In the genomic region with DNA sequence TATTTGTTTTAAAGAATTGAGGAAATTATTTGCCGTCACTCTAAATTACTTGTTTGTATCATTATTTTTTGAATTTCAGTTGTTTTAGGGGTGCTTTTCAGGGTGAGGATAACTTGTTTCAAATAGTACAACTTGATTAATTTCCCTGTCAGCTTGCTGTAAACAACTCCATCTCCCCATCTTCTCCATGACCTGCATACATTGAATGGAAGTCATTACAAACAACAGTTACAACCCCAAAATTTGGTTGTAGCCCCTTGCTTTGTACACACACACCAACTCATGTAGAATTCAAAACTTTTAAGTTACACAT, we compare ENCODE assay signal across 9 cellular contexts. TPM values are rescaled to one million over a fixed set of nuclear protein-coding genes. Genes with fewer than 3 reads are reported as not detected.
DNase-seq lines count a peak whose midpoint lies in the region; ATAC-seq, FAIRE-seq and TF ChIP-seq lines count a peak whose summit lies in the region.
"Had no signal": no experiment of that assay in that cellular context is flagged by ENCODE, and none has a peak within 500 bp of the region (broad histone marks: within the 10 kb centered on the region; RNA-seq: fewer than 3 reads in every experiment).

No MANE protein-coding gene starts in this region.

- ATAC-seq in GM21360 (IDR thresholded peaks at IDR 0.05; ENCODE audit: unreplicated experiment) (no peak), HG03097 (IDR thresholded peaks at IDR 0.05; ENCODE audit: low FRiP score, unreplicated experiment) (no peak)

- FAIRE-seq in H1 (lab: Jason Lieb, UNC): no peak

- peaks cover 0 to 2% of the 10 kb centered on the region in 2 experiments for H4K20me1 ChIP-seq in H1 (replicated peaks in 1 of 2; ENCODE audit: control insufficient read depth in 1 of 2, insufficient read depth in 2 of 2, low read length in 2 of 2)

- 0 out of 2 replicates have a peak, but pooled peaks cover 4% of the 10 kb centered on the region for H3K23me2 ChIP-seq in H1 (ENCODE audit: low read depth, low read length)

- no peaks in the 10 kb centered on the region for H3K27me3 ChIP-seq in H1 (replicated peaks in 1 of 4; ENCODE audit: control insufficient read depth in 3 of 4, extremely low read depth in 1 of 4, insufficient read depth in 3 of 4, low read length in 3 of 4)

- no peaks in the 10 kb centered on the region for H3K9me3 Mint-ChIP-seq in progenitor cell of endocrine pancreas (ENCODE audit: low read depth)

- no peak overlapping the region for H3K23ac ChIP-seq in H1 (ENCODE audit: insufficient read length)

- TF ChIP-seq RAD21 in H1 (IDR thresholded peaks at IDR 0.05 in 1 of 2, conservative IDR thresholded peaks at IDR 0.05 in 1 of 2; ENCODE audit: low read depth in 2 of 2, low read length in 2 of 2): no peak

- peaks cover 14% of the 10 kb centered on the region for H3K36me3 Mint-ChIP-seq in progenitor cell of endocrine pancreas (ENCODE audit: insufficient read depth)

- no peak for TF ChIP-seq CTCF in NB4 (IDR thresholded peaks at IDR 0.05; ENCODE audit: low read depth, low read length)
- no peak for TF ChIP-seq CTCF in H1 (IDR thresholded peaks at IDR 0.05; ENCODE audit: control extremely low read depth in 1 of 3, insufficient read depth in 1 of 3, low read depth in 1 of 3, low read length in 3 of 3)
- TF ChIP-seq CTCF in progenitor cell of endocrine pancreas (IDR thresholded peaks at IDR 0.05; ENCODE audit: unreplicated experiment): no peak

- CTCF ChIA-PET in H1 (lab: Charles Lee; ENCODE audit: partially characterized antibody): interaction anchor here (1.8 kb wide), 1 partner anchor 30 kb away, joined by 4 read pairs; no protein-coding TSS in a partner anchor

- no peak overlapping the region for H2BK20ac ChIP-seq in H1 (ENCODE audit: low read length)

- H3K79me2 ChIP-seq in H1 (ENCODE audit: control insufficient read depth in 1 of 2, insufficient read depth in 2 of 2, low read length in 2 of 2): peaks cover 0 to 60% of the 10 kb centered on the region in 2 experiments; a peak in 3 of 4 replicates

- H2AFZ ChIP-seq in H1 (ENCODE audit: low read length): no peak overlapping the region

- no peak overlapping the region for H4K5ac ChIP-seq in H1 (ENCODE audit: insufficient read length, low read depth, low read length)

- H3K4me3 Mint-ChIP-seq in progenitor cell of endocrine pancreas (ENCODE audit: low read depth): peak overlapping the region; percentile 92

- H2BK15ac ChIP-seq in H1 (ENCODE audit: low read length): no peak overlapping the region

- H4K91ac ChIP-seq in H1 (replicated peaks; ENCODE audit: insufficient read length, low read length): no peak overlapping the region

- TF ChIP-seq POLR2A in NB4 (IDR thresholded peaks at IDR 0.05; ENCODE audit: extremely low read depth, insufficient read length) (no peak), H1 (IDR thresholded peaks at IDR 0.05; ENCODE audit: control extremely low read depth in 1 of 2, low read depth in 2 of 2, low read length in 2 of 2) (no peak)

- no peak overlapping the region for H2BK5ac ChIP-seq in H1 (ENCODE audit: low read depth, low read length)

- no peak overlapping the region for H3K56ac ChIP-seq in H1 (replicated peaks; ENCODE audit: insufficient read length, low read depth, low read length)

- H3K4me3 ChIP-seq in NB4 (ENCODE audit: low read depth, low read length): peak overlapping the region; percentile 98
- peak overlapping the region in 2 of 4 experiments; percentile 72 to 82; a peak in 3 of 8 replicates for H3K4me3 ChIP-seq in H1 (ENCODE audit: extremely low read depth in 1 of 4, insufficient read depth in 2 of 4, low read depth in 3 of 4, low read length in 4 of 4)

- no peak overlapping the region for H3K18ac ChIP-seq in H1 (ENCODE audit: extremely low read depth, low read length)

- no peak overlapping the region for H2BK12ac ChIP-seq in H1 (ENCODE audit: low read depth, low read length)

- no peak overlapping the region for H2BK120ac ChIP-seq in H1 (replicated peaks; ENCODE audit: low read depth, low read length)

- no peak overlapping the region for H3K27ac ChIP-seq in H1 (ENCODE audit: low read depth, low read length)

- 89% methylated on average over 1 of the region's 1 CpG; no CpG with 5 or more reads in 1 of the 2 experiments for WGBS in H1 (ENCODE audit: extremely low coverage in 1 of 2, insufficient coverage in 1 of 2, insufficient read length in 1 of 2, insufficient replicate concordance in 2 of 2, low coverage in 1 of 2, low lambda C conversion rate in 2 of 2, missing lambda C conversion rate in 1 of 2), 2 experiments

- H3K14ac ChIP-seq in H1 (ENCODE audit: insufficient read length): no peak overlapping the region

- peak overlapping the region; percentile 75 to 78 for H3K4me2 ChIP-seq in H1 (ENCODE audit: insufficient read depth in 1 of 2, low read depth in 2 of 2, low read length in 2 of 2)

- no peak overlapping the region for H4K8ac ChIP-seq in H1 (ENCODE audit: extremely low read depth, insufficient read depth, low read length)

- H2AK5ac ChIP-seq in H1 (ENCODE audit: low read depth, low read length): no peak overlapping the region

- no peaks in the 10 kb centered on the region for H3K79me1 ChIP-seq in H1 (ENCODE audit: low read depth, low read length)

- H3K9me3 ChIP-seq in ES-I3 (ENCODE audit: control insufficient read depth, insufficient read depth, low read length) (no peaks in the 10 kb centered on the region), H1 (ENCODE audit: insufficient read depth in 2 of 2, low read depth in 1 of 2, low read length in 1 of 2) (no peaks in the 10 kb centered on the region)

- no peaks in the 10 kb centered on the region for H3K36me3 ChIP-seq in ES-I3 (ENCODE audit: insufficient read depth, low read length)
- peaks cover 0 to 18% (median 0%) of the 10 kb centered on the region in 4 experiments; a peak in 3 of 8 replicates for H3K36me3 ChIP-seq in H1 (ENCODE audit: control insufficient read depth in 2 of 4, insufficient read depth in 4 of 4, low read length in 3 of 4)

- no peak overlapping the region for H3K4ac ChIP-seq in H1 (replicated peaks; ENCODE audit: insufficient read length, low read depth, low read length)

- peak overlapping the region; percentile 30 for H3K27ac Mint-ChIP-seq in progenitor cell of endocrine pancreas

- no peaks in the 10 kb centered on the region for H3K27me3 Mint-ChIP-seq in progenitor cell of endocrine pancreas

- peaks cover 19% of the 10 kb centered on the region for H3K4me1 Mint-ChIP-seq in progenitor cell of endocrine pancreas (ENCODE audit: low read depth)

- POLR2A ChIA-PET in H1 (lab: Charles Lee; ENCODE audit: partially characterized antibody): interaction anchor here (0.6 to 1.7 kb wide), 2 partner anchors 10 to 304 kb away, joined by 4 to 6 read pairs; no protein-coding TSS in a partner anchor

- DNase-seq in NB4 (ENCODE audit: low read depth): no peak
- DNase-seq in H1 (ENCODE audit: low read depth in 1 of 2, low spot score in 2 of 2): no peak
- DNase-seq in progenitor cell of endocrine pancreas (ENCODE audit: low spot score, unreplicated experiment): no peak
- DNase-seq in HuH-7.5 (ENCODE audit: low spot score): no peak
- DNase-seq in SKM-1 (lab: John Stamatoyannopoulos, UW; ENCODE audit: unreplicated experiment): no peak
- DNase-seq: NCI-H1048 had no signal

- H3K9ac ChIP-seq in ES-I3 (ENCODE audit: low read depth, low read length) (peak overlapping the region; percentile 72; the same call in 1 of the 2 replicates), H1 (replicated peaks in 1 of 4; ENCODE audit: extremely low read depth in 1 of 4, low read depth in 3 of 4, low read length in 3 of 4) (no peak overlapping the region)

- no peak for TF ChIP-seq EP300 in H1 (IDR thresholded peaks at IDR 0.05; ENCODE audit: borderline replicate concordance in 1 of 2, low read depth in 2 of 2, low read length in 2 of 2)

- H3K4me1 ChIP-seq in ES-I3 (ENCODE audit: insufficient read depth, low read length) (no peaks in the 10 kb centered on the region), H1 (replicated peaks in 1 of 4; ENCODE audit: control insufficient read depth in 3 of 4, insufficient read depth in 4 of 4, low read length in 3 of 4) (peaks cover 0 to 4% (median 2%) of the 10 kb centered on the region in 4 experiments; a peak in 2 of 7 replicates)

TF ChIP-seq in H1, 55 proteins besides CTCF, POLR2A, EP300 and RAD21:
- TF ChIP-seq HDAC2 (IDR thresholded peaks at IDR 0.05; ENCODE audit: borderline replicate concordance in 1 of 2, low read depth in 2 of 2, low read length in 2 of 2) (no peak), RNF2 (IDR thresholded peaks at IDR 0.05; ENCODE audit: borderline replicate concordance, low read depth, low read length, missing control alignments, poor library complexity, severe bottlenecking) (no peak), GABPA (IDR thresholded peaks at IDR 0.05; ENCODE audit: borderline replicate concordance, insufficient read depth, low read length) (no peak), BCL11A (IDR thresholded peaks at IDR 0.05; ENCODE audit: low read depth in 2 of 2, low read length in 2 of 2) (no peak), RXRA (IDR thresholded peaks at IDR 0.05; ENCODE audit: insufficient read depth, low read depth, low read length) (no peak), SAP30 (IDR thresholded peaks at IDR 0.05; ENCODE audit: insufficient read depth, insufficient replicate concordance, low read length) (no peak), POLR2AphosphoS5 (IDR thresholded peaks at IDR 0.05; ENCODE audit: low read depth, low read length) (no peak), SIN3A (conservative IDR thresholded peaks at IDR 0.05 in 1 of 2, IDR thresholded peaks at IDR 0.05 in 1 of 2; ENCODE audit: low read depth in 1 of 2, low read length in 2 of 2) (no peak), KDM1A (IDR thresholded peaks at IDR 0.05; ENCODE audit: borderline replicate concordance, low read length) (no peak), HDAC6 (IDR thresholded peaks at IDR 0.05; ENCODE audit: low read depth, low read length) (no peak), RFX5 (IDR thresholded peaks at IDR 0.05; ENCODE audit: borderline replicate concordance, low read depth, low read length) (no peak), CHD2 (IDR thresholded peaks at IDR 0.05; ENCODE audit: low read length) (no peak), EGR1 (IDR thresholded peaks at IDR 0.05; ENCODE audit: borderline replicate concordance, low read depth, low read length) (no peak), CBX8 (IDR thresholded peaks at IDR 0.05; ENCODE audit: borderline replicate concordance, low read depth, low read length) (no peak), ASH2L (IDR thresholded peaks at IDR 0.05; ENCODE audit: low read length) (no peak)

RNA-seq across cellular contexts. Expression of a gene that starts 1.4 kb away (rescaled TPM):
- 11.0 and 15.0 TPM in 2 replicates for total RNA-seq in H1 (2021; fragmentation: NEBNext Ultra II Directional; extraction: Animal tissue kit (Norgen Biotek cat#: 25700))
- 4.4 and 5.4 TPM in 2 replicates for polyA plus RNA-seq in H1 (2011; rRNA removed)
- polyA plus RNA-seq in H1 (2011; cell fraction: cytosol; rRNA removed): 7.7 TPM
- polyA plus RNA-seq in H1 (2011; cell fraction: nucleus; rRNA removed): 4.0 TPM
- 4.3 to 9.8 TPM (median 5.1 TPM) in 4 replicates for polyA plus RNA-seq in H1 (2012, experiment 1 of 2)
- polyA plus RNA-seq in H1 (2012, experiment 2 of 2): 1.5 TPM
- polyA plus RNA-seq in H1 (2013, experiment 1 of 2): 9.1 TPM
- 8.0 TPM for polyA plus RNA-seq in H1 (2013, experiment 2 of 2)
- polyA minus RNA-seq in H1 (2011; rRNA and poly(A)+ RNA removed): 7.5 and 10.7 TPM in 2 replicates
- 6.7 TPM for polyA minus RNA-seq in H1 (2011; cell fraction: cytosol; rRNA and poly(A)+ RNA removed)
- 35.3 TPM for polyA minus RNA-seq in H1 (2011; cell fraction: nucleus; rRNA and poly(A)+ RNA removed)
- total RNA-seq in progenitor cell of endocrine pancreas: 21.1 and 23.3 TPM in 2 replicates
